ENCODE assay signal across 30 cellular contexts in genomic region chr11:108624196-108624925, GRCh38. TPM values are rescaled to one million over a fixed set of nuclear protein-coding genes. Genes with fewer than 3 reads are reported as not detected.
A peak's percentile ranks its signal among the peaks of the same experiment; 100 is the strongest.
DNase-seq lines count a peak whose midpoint lies in the region; ATAC-seq and TF ChIP-seq lines count a peak whose summit lies in the region.
"Had no signal": no experiment of that assay in that cellular context is flagged by ENCODE, and none has a peak within 500 bp of the region (broad histone marks: within the 10 kb centered on the region; RNA-seq: fewer than 3 reads in every experiment).

No MANE protein-coding gene starts in this region.

- 71% methylated on average over 5 of the region's 5 CpGs for WGBS in mammary epithelial cell (ENCODE audit: low coverage, missing lambda C conversion rate)
- WGBS in suprapubic skin = 40% methylated on average over 5 of the region's 5 CpGs

- H3K9me3 Mint-ChIP-seq in activated T-helper 17 cell treated with anti-CD3 and anti-CD28 coated beads, Interleukin-2, amount 50 U/mL, for 72 hours = no peaks in the 10 kb centered on the region
- H3K9me3 Mint-ChIP-seq: activated T-helper 1 cell treated with anti-CD3 and anti-CD28 coated beads, Interleukin-12 subunit alpha, Interleukin-12 subunit beta, Interleukin-2, Interleukin-4 antibody, amounts not matched to agents 30 ng/mL and 10 ng/mL and 1 ng/mL, durations not matched to agents 14 hours and 24 hours and 36 hours; immature natural killer cell; natural killer cell had no signal

- H3K9me2 ChIP-seq in Karpas-422 (replicated peaks; ENCODE audit: insufficient read depth, low read length) = no peaks in the 10 kb centered on the region

- H3K4me1 Mint-ChIP-seq in activated T-helper 17 cell treated with anti-CD3 and anti-CD28 coated beads, Interleukin-2, amount 50 U/mL, for 72 hours = no peaks in the 10 kb centered on the region
- H3K4me1 Mint-ChIP-seq: immature natural killer cell had no signal

- dilution Hi-C loops in mammary epithelial cell (cut with HindIII; ENCODE audit: low sequenced_read_pairs) = no loop called here

- no peak overlapping the region for H3K27ac ChIP-seq in mammary epithelial cell (ENCODE audit: insufficient read depth, low read depth, low read length)
- H3K27ac ChIP-seq in breast epithelium = no peak overlapping the region
- peak overlapping the region; percentile 41 for H3K27ac ChIP-seq in foreskin keratinocyte
- peak overlapping the region; percentile 77 for H3K27ac ChIP-seq in suprapubic skin
- H3K27ac ChIP-seq in Karpas-422 (ENCODE audit: low read length) = no peak overlapping the region
- H3K27ac ChIP-seq: body of pancreas, gastroesophageal sphincter, left lung, ovary, right atrium auricular region, thyroid gland had no signal

- no peaks in the 10 kb centered on the region for H3K9me3 ChIP-seq in mammary epithelial cell (replicated peaks; ENCODE audit: insufficient read depth, low read length)
- H3K9me3 ChIP-seq in breast epithelium = peaks cover 8 to 9% of the 10 kb centered on the region in 2 donors
- H3K9me3 ChIP-seq in suprapubic skin = no peaks in the 10 kb centered on the region
- H3K9me3 ChIP-seq in Karpas-422 (ENCODE audit: low read length) = no peaks in the 10 kb centered on the region
- H3K9me3 ChIP-seq: body of pancreas, gastroesophageal sphincter, right atrium auricular region, thyroid gland had no signal

- no peak for TF ChIP-seq CTCF in mammary epithelial cell (conservative IDR thresholded peaks at IDR 0.05 in 1 of 2, IDR thresholded peaks at IDR 0.05 in 1 of 2; ENCODE audit: extremely low read depth in 1 of 2, insufficient read depth in 1 of 2, low read depth in 1 of 2, low read length in 2 of 2)
- TF ChIP-seq CTCF in breast epithelium (IDR thresholded peaks at IDR 0.05) = no peak
- no peak for TF ChIP-seq CTCF in foreskin keratinocyte (conservative IDR thresholded peaks at IDR 0.05)
- TF ChIP-seq CTCF in suprapubic skin (IDR thresholded peaks at IDR 0.05) = no peak

- TF ChIP-seq POLR2A in breast epithelium (IDR thresholded peaks at IDR 0.05) (no peak), suprapubic skin (IDR thresholded peaks at IDR 0.05) (no peak)

- no peak overlapping the region for H3K4me3 Mint-ChIP-seq in activated T-helper 17 cell treated with anti-CD3 and anti-CD28 coated beads, Interleukin-2, amount 50 U/mL, for 72 hours
- H3K4me3 Mint-ChIP-seq: activated T-helper 1 cell treated with anti-CD3 and anti-CD28 coated beads, Interleukin-12 subunit alpha, Interleukin-12 subunit beta, Interleukin-2, Interleukin-4 antibody, amounts not matched to agents 30 ng/mL and 10 ng/mL and 1 ng/mL, durations not matched to agents 14 hours and 24 hours and 36 hours; immature natural killer cell; mesothelial cell of epicardium; natural killer cell had no signal

- H3K4me3 ChIP-seq in mammary epithelial cell (replicated peaks in 1 of 3; ENCODE audit: insufficient read depth in 1 of 3, low read depth in 2 of 3, low read length in 3 of 3) (no peak overlapping the region), breast epithelium (no peak overlapping the region), suprapubic skin (no peak overlapping the region), Karpas-422 (ENCODE audit: low read length) (no peak overlapping the region)
- H3K4me3 ChIP-seq: body of pancreas, gastroesophageal sphincter, left lung, ovary, right atrium auricular region, thyroid gland had no signal

- peak; percentile 44 for ATAC-seq in activated T-helper 17 cell treated with anti-CD3 and anti-CD28 coated beads, Interleukin-2, amount 50 U/mL, for 72 hours (replicated peaks)
- ATAC-seq in foreskin keratinocyte = no peak
- ATAC-seq in HG03039 (IDR thresholded peaks at IDR 0.05; ENCODE audit: unreplicated experiment) = no peak
- ATAC-seq: body of pancreas, gastroesophageal sphincter, left lung, natural killer cell had no signal

- H3K27ac Mint-ChIP-seq in activated T-helper 17 cell treated with anti-CD3 and anti-CD28 coated beads, Interleukin-2, amount 50 U/mL, for 72 hours = no peak overlapping the region
- H3K27ac Mint-ChIP-seq: activated T-helper 1 cell treated with anti-CD3 and anti-CD28 coated beads, Interleukin-12 subunit alpha, Interleukin-12 subunit beta, Interleukin-2, Interleukin-4 antibody, amounts not matched to agents 30 ng/mL and 10 ng/mL and 1 ng/mL, durations not matched to agents 14 hours and 24 hours and 36 hours; immature natural killer cell; mesothelial cell of epicardium; natural killer cell had no signal

- no peaks in the 10 kb centered on the region for H3K36me3 ChIP-seq in mammary epithelial cell (ENCODE audit: insufficient read depth, low read length)
- no peaks in the 10 kb centered on the region for H3K36me3 ChIP-seq in breast epithelium
- H3K36me3 ChIP-seq in suprapubic skin = no peaks in the 10 kb centered on the region
- no peaks in the 10 kb centered on the region for H3K36me3 ChIP-seq in Karpas-422 (ENCODE audit: insufficient read depth, low read length)
- H3K36me3 ChIP-seq: gastroesophageal sphincter, left lung, ovary, right atrium auricular region, thyroid gland had no signal

- CTCF ChIA-PET in mammary epithelial cell (lab: Charles Lee; ENCODE audit: low non-redundant PET) = no interaction called here

- no peaks in the 10 kb centered on the region for H4K20me1 ChIP-seq in mammary epithelial cell (ENCODE audit: insufficient read depth, low read length)
- H4K20me1 ChIP-seq in Karpas-422 (ENCODE audit: insufficient read depth, low read depth, low read length) = no peaks in the 10 kb centered on the region

- H3K9ac ChIP-seq in mammary epithelial cell (ENCODE audit: insufficient read depth, low read length) (no peak overlapping the region), Karpas-422 (ENCODE audit: low read length) (no peak overlapping the region)

- no peaks in the 10 kb centered on the region for H3K79me2 ChIP-seq in mammary epithelial cell (ENCODE audit: insufficient read depth, low read length)
- H3K79me2 ChIP-seq in Karpas-422 (ENCODE audit: low read length) = no peaks in the 10 kb centered on the region

- no TSS peak for BruUV-seq in mammary epithelial cell (replicated peaks; lab: Mats Ljungman, UMichigan)

- H2AFZ ChIP-seq in mammary epithelial cell (ENCODE audit: low read depth, low read length) (peak overlapping the region; percentile 26), Karpas-422 (ENCODE audit: low read length) (no peak overlapping the region)

- H3K27me3 Mint-ChIP-seq in activated T-helper 17 cell treated with anti-CD3 and anti-CD28 coated beads, Interleukin-2, amount 50 U/mL, for 72 hours = peaks cover 8% of the 10 kb centered on the region

- H3K4me1 ChIP-seq in mammary epithelial cell (ENCODE audit: insufficient read depth, low read length) (peaks cover 13% of the 10 kb centered on the region), breast epithelium (no peaks in the 10 kb centered on the region), foreskin keratinocyte (no peaks in the 10 kb centered on the region), suprapubic skin (peaks cover 18% of the 10 kb centered on the region), Karpas-422 (ENCODE audit: low read length) (no peaks in the 10 kb centered on the region)
- H3K4me1 ChIP-seq: body of pancreas, gastroesophageal sphincter, left lung, right atrium auricular region, thyroid gland had no signal

- no peaks in the 10 kb centered on the region for H3K27me3 ChIP-seq in mammary epithelial cell (ENCODE audit: insufficient read depth, low read length)
- no peaks in the 10 kb centered on the region for H3K27me3 ChIP-seq in breast epithelium
- H3K27me3 ChIP-seq in foreskin keratinocyte = no peaks in the 10 kb centered on the region
- no peaks in the 10 kb centered on the region for H3K27me3 ChIP-seq in suprapubic skin
- H3K27me3 ChIP-seq in Karpas-422 (ENCODE audit: low read length) = no peaks in the 10 kb centered on the region
- H3K27me3 ChIP-seq: body of pancreas, gastroesophageal sphincter, left lung, ovary, right atrium auricular region, thyroid gland had no signal

- no peak for TF ChIP-seq EP300 in suprapubic skin (IDR thresholded peaks at IDR 0.05)

- DNase-seq in mammary epithelial cell (no peak), breast epithelium (ENCODE audit: low spot score in 2 of 2) (no peak), foreskin keratinocyte (no peak), suprapubic skin (ENCODE audit: low spot score in 2 of 2) (no peak), cerebellar cortex (ENCODE audit: low spot score) (no peak), Karpas-422 (no peak)
- DNase-seq: activated CD8-positive, alpha-beta memory T cell treated with anti-CD3 and anti-CD28 coated beads for 24 hours; body of pancreas; C1 segment of cervical spinal cord; effector CD8-positive, alpha-beta T cell; HCEC 1CT; hippocampal formation; immature natural killer cell; left lung; MM.1S; natural killer cell; NCI-H1417; NCI-H2081; NCI-H82; ovary; stimulated activated CD4-positive, alpha-beta T cell treated with anti-CD3 and anti-CD28 coated beads, Interleukin-12 subunit alpha, Interleukin-12 subunit beta, amount 100 ng/mL, for 4 hours; stimulated activated CD4-positive, alpha-beta T cell treated with anti-CD3 and anti-CD28 coated beads, Interleukin-4, amount 100 ng/mL, for 24 hours; stimulated activated naive CD4-positive, alpha-beta T cell; thyroid gland had no signal

- in situ Hi-C loops in mammary epithelial cell (cut with MboI; ENCODE audit: low sequenced_read_pairs in 2 of 2) = no loop called here

- intact Hi-C loops in mammary epithelial cell (cut with micrococcal nuclease) = no loop called here
- intact Hi-C loops in breast epithelium (cut with DNase I; ENCODE audit: low total_unique reads) = no loop called here

- H3K36me3 Mint-ChIP-seq in activated T-helper 17 cell treated with anti-CD3 and anti-CD28 coated beads, Interleukin-2, amount 50 U/mL, for 72 hours (ENCODE audit: low read depth) = no peaks in the 10 kb centered on the region
- H3K36me3 Mint-ChIP-seq: immature natural killer cell, natural killer cell had no signal

- H3K4me2 ChIP-seq in mammary epithelial cell (ENCODE audit: insufficient read depth, low read depth, low read length) = no peak overlapping the region
- H3K4me2 ChIP-seq in Karpas-422 (ENCODE audit: low read depth, low read length, poor library complexity, severe bottlenecking) = no peak overlapping the region

RNA-seq across cellular contexts. Expression of gene EXPH5, which starts 30.8 kb away (rescaled TPM):
- total RNA-seq in mammary epithelial cell (10 to 100 TPM; 17.0 to 27.7 TPM), breast epithelium (10 to 100 TPM in 1 of 3 donors, 1 to 10 TPM in 2; 3.2 to 16.8 (median 8.8) TPM), foreskin keratinocyte (13.2 and 15.0 TPM in 2 replicates), suprapubic skin (100 to 1,000 TPM; 120 to 232 (median 149) TPM)
- polyA plus RNA-seq in mammary epithelial cell (2.8 TPM), foreskin keratinocyte (1.1 and 1.5 TPM in 2 replicates)
- 17.1 TPM for polyA minus RNA-seq in mammary epithelial cell
- total RNA-seq in activated T-helper 17 cell treated with anti-CD3 and anti-CD28 coated beads, Interleukin-2, amount 50 U/mL, for 72 hours = 1 to 10 TPM; 2.4 to 6.0 TPM
- total RNA-seq in Karpas-422 (2014; rRNA removed; shearing (Covaris generic); ENCODE audit: low replicate concordance) = 0.07 TPM in 1 of 2 replicates, not detected in the other

RNA-seq across cellular contexts. Expression of gene DDX10, which starts 40.5 kb away (rescaled TPM):
- total RNA-seq in mammary epithelial cell (10 to 100 TPM; 12.8 to 32.1 TPM), breast epithelium (10 to 100 TPM; 17.3 to 41.9 (median 29.5) TPM), foreskin keratinocyte (28.6 and 31.0 TPM in 2 replicates), suprapubic skin (10 to 100 TPM; 21.9 to 30.7 (median 27.2) TPM)
- polyA plus RNA-seq in mammary epithelial cell (24.1 TPM), foreskin keratinocyte (27.4 and 31.9 TPM in 2 replicates)
- polyA minus RNA-seq in mammary epithelial cell = 16.8 TPM
- total RNA-seq in activated T-helper 17 cell treated with anti-CD3 and anti-CD28 coated beads, Interleukin-2, amount 50 U/mL, for 72 hours = 10 to 100 TPM; 25.0 to 45.3 TPM
- 103 and 121 TPM in 2 replicates for total RNA-seq in Karpas-422 (2014; rRNA removed; shearing (Covaris generic); ENCODE audit: low replicate concordance)

Comparison
In these comparisons a context has a peak if more than half of its experiments do, and no peak if none do; other contexts are left out.
1. H3K27ac ChIP-seq: peak in foreskin keratinocyte (single experiment) and suprapubic skin (single experiment); none in mammary epithelial cell (single experiment), breast epithelium (0 of 2) and Karpas-422 (single experiment).